In the genomic region with DNA sequence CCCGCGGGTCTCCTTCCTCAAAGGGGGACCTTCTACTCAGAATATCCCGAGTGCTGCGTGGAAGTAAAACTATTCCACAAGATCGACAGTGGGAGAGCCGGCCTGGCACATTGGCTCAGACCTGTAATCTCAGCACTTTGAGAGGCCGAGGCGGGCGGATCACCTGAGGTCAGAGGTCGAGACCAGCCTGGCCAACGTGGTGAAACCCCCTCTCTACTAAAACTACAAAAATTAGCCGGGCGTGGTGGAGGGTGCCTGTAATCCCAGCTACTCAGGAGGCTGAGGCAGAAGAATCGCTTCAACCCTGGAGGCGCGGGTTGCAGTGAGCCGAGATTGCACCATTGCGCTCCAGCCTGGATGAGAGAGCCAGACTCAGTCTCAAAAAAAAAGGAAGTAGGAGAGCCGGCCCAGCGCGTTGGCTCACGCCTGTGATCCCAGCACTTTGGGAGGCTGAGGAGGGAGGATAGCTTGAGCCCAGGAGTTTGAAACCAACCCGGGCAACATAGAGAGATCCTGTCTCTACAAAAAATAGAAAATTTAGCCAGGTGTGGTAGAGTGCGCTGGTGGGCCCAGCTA, we compare ENCODE assay signal across 7 cellular contexts. TPM values are rescaled to one million over a fixed set of nuclear protein-coding genes. Genes with fewer than 3 reads are reported as not detected.
"Had no signal": no experiment of that assay in that cellular context is flagged by ENCODE, and none has a peak within 500 bp of the region (broad histone marks: within the 10 kb centered on the region; RNA-seq: fewer than 3 reads in every experiment).

No MANE protein-coding gene starts in this region.

RNA-seq across cellular contexts. Expression of a gene that starts 47.5 kb away (rescaled TPM):
- total RNA-seq: activated CD8-positive, alpha-beta memory T cell treated with anti-CD3 and anti-CD28 coated beads for 36 hours; activated T-helper 2 cell treated with anti-CD3 and anti-CD28 coated beads, Interferon-gamma antibody, Interleukin-2, Interleukin-4, amounts not matched to agents 10 μg/mL and 5 μg/mL and 100 μg/mL, durations not matched to agents 14 hours and 24 hours and 36 hours; left cardiac atrium; mucosa of gallbladder; omental fat pad; smooth muscle cell; T-helper 17 cell had no signal
